In genomic region chr15:61034793-61035710, GRCh38 we compare ENCODE assay signal across 13 cellular contexts.
DNase-seq lines count a peak whose midpoint lies in the region; ATAC-seq and TF ChIP-seq lines count a peak whose summit lies in the region.
"Had no signal": no experiment of that assay in that cellular context is flagged by ENCODE, and none has a peak within 500 bp of the region (broad histone marks: within the 10 kb centered on the region; RNA-seq: fewer than 3 reads in every experiment).

No MANE protein-coding gene starts in this region.

- ATAC-seq in GM18519 (IDR thresholded peaks at IDR 0.05; ENCODE audit: low FRiP score, unreplicated experiment) (no peak), HG02610 (IDR thresholded peaks at IDR 0.05; ENCODE audit: unreplicated experiment) (no peak), GM21515 (IDR thresholded peaks at IDR 0.05; ENCODE audit: unreplicated experiment) (no peak)

- H3K27me3 ChIP-seq in left ventricle myocardium inferior (ENCODE audit: low read depth): no peaks in the 10 kb centered on the region

- DNase-seq in astrocyte of the hippocampus (ENCODE audit: low read depth, low spot score): peak; percentile 39
- no peak for DNase-seq in left ventricle myocardium inferior
- DNase-seq in renal cortical epithelial cell (ENCODE audit: low read depth): peak; percentile 47
- DNase-seq in DMS79 (lab: John Stamatoyannopoulos, UW): no peak
- DNase-seq: activated CD4-positive, alpha-beta memory T cell treated with anti-CD3 and anti-CD28 coated beads, Interleukin-2, amount 10 ng/mL, durations not matched to agents 7 days and 5 days; CD4-positive, CD25-positive, alpha-beta regulatory T cell; NCI-H1417 treated with DMSO at 0.1 percent for 48 hours; stimulated activated CD4-positive, alpha-beta T cell treated with anti-CD3 and anti-CD28 coated beads, Interleukin-4, amount 100 ng/mL, for 1 hour; T-helper 1 cell had no signal

- H3K27ac ChIP-seq in C4-2B (peak overlapping the region; percentile 13; the same call in 1 of the 2 replicates), left ventricle myocardium inferior (replicated peaks) (peak overlapping the region; percentile 74)

- H3K9me3 ChIP-seq in left ventricle myocardium inferior (replicated peaks): no peaks in the 10 kb centered on the region

- H3K4me1 ChIP-seq in left ventricle myocardium inferior: peaks cover 55% of the 10 kb centered on the region

- TF ChIP-seq CTCF in C4-2B (conservative IDR thresholded peaks at IDR 0.05) (no peak), left ventricle myocardium inferior (IDR thresholded peaks at IDR 0.05; ENCODE audit: borderline replicate concordance) (no peak)

- intact Hi-C loops in left ventricle myocardium inferior (cut with micrococcal nuclease): no loop called here

- no peaks in the 10 kb centered on the region for H3K36me3 ChIP-seq in left ventricle myocardium inferior

- H3K4me3 ChIP-seq in left ventricle myocardium inferior: peak overlapping the region; percentile 10

Comparison
In these comparisons a context has a peak if more than half of its experiments do, and no peak if none do; other contexts are left out.
1. DNase-seq: peak in astrocyte of the hippocampus (single experiment) and renal cortical epithelial cell (single experiment); none in left ventricle myocardium inferior (single experiment) and DMS79 (single experiment).